ENCODE assay signal across 9 cellular contexts in genomic region chr10:32153252-32153651, GRCh38.
"Had no signal": no experiment of that assay in that cellular context is flagged by ENCODE, and none has a peak within 500 bp of the region (broad histone marks: within the 10 kb centered on the region; RNA-seq: fewer than 3 reads in every experiment).

No MANE protein-coding gene starts in this region.

- H3K4me1 ChIP-seq: HAP-1 had no signal

- H3K4me3 ChIP-seq: GM23248, HAP-1, K562 had no signal

- DNase-seq: GM23248, GOT3, H7, IMR-90, KG1 had no signal

- FAIRE-seq: K562 had no signal

- H2AFZ ChIP-seq: GM23248 had no signal

- H3K9ac ChIP-seq: GM23248 had no signal

- H3K27ac ChIP-seq: GM23248, HL-60 had no signal

- ATAC-seq: HCT116, K562 had no signal

- H3K36me3 ChIP-seq: HAP-1 had no signal

- H3K9me3 ChIP-seq: HAP-1 had no signal
